Comparison of ENCODE assay signal across 1 cellular context in genomic region chr4:127580891-127581290, GRCh38.
TF ChIP-seq lines count a peak whose summit lies in the region.

No MANE protein-coding gene starts in this region.

TF ChIP-seq in HepG2, 621 proteins besides CTCF, POLR2A, EP300 and RAD21 (continued from another document):
- TF ChIP-seq ZNF280D (CRISPR knock-in tag; IDR thresholded peaks at IDR 0.05) (no peak), SNAPC4 (CRISPR knock-in tag; IDR thresholded peaks at IDR 0.05) (no peak), HOXA7 (CRISPR knock-in tag; IDR thresholded peaks at IDR 0.05) (no peak), ZMYM3 (CRISPR knock-in tag; IDR thresholded peaks at IDR 0.05) (no peak), ZNF34 (CRISPR knock-in tag; IDR thresholded peaks at IDR 0.05; ENCODE audit: borderline replicate concordance) (no peak), ZNF772 (CRISPR knock-in tag; IDR thresholded peaks at IDR 0.05) (no peak), TAF1 (CRISPR knock-in tag; IDR thresholded peaks at IDR 0.05) (no peak), ZBTB2 (CRISPR knock-in tag; IDR thresholded peaks at IDR 0.05; ENCODE audit: low read depth) (no peak), U2AF1 (optimal IDR thresholded peaks at IDR 0.05; ENCODE audit: low read depth, low read length) (no peak), ESRRA (CRISPR knock-in tag; IDR thresholded peaks at IDR 0.05; ENCODE audit: low read depth) (no peak), ZSCAN9 (CRISPR knock-in tag; IDR thresholded peaks at IDR 0.05; ENCODE audit: borderline replicate concordance) (no peak)
